ENCODE assay signal across 14 cellular contexts in genomic region chr15:90959894-90960293, GRCh38. TPM values are rescaled to one million over a fixed set of nuclear protein-coding genes. Genes with fewer than 3 reads are reported as not detected.
A peak's percentile ranks its signal among the peaks of the same experiment; 100 is the strongest.
DNase-seq lines count a peak whose midpoint lies in the region; ATAC-seq and TF ChIP-seq lines count a peak whose summit lies in the region.
"Had no signal": no experiment of that assay in that cellular context is flagged by ENCODE, and none has a peak within 500 bp of the region (broad histone marks: within the 10 kb centered on the region; RNA-seq: fewer than 3 reads in every experiment).

No MANE protein-coding gene starts in this region.

- no peaks in the 10 kb centered on the region for H3K9me3 Mint-ChIP-seq in CD8-positive, alpha-beta memory T cell
- no peaks in the 10 kb centered on the region for H3K9me3 Mint-ChIP-seq in naive thymus-derived CD8-positive, alpha-beta T cell
- H3K9me3 Mint-ChIP-seq: WTC11 had no signal

- no peaks in the 10 kb centered on the region for H3K27me3 Mint-ChIP-seq in CD8-positive, alpha-beta memory T cell
- no peaks in the 10 kb centered on the region for H3K27me3 Mint-ChIP-seq in naive thymus-derived CD8-positive, alpha-beta T cell
- H3K27me3 Mint-ChIP-seq: B cell had no signal

- POLR2A ChIA-PET in CD8-positive, alpha-beta memory T cell (lab: Charles Lee), result no interaction called here
- POLR2A ChIA-PET in naive thymus-derived CD8-positive, alpha-beta T cell (lab: Charles Lee), result no interaction called here

- 0 out of 2 replicates have a peak overlapping the region, but pooled peaks have one; percentile 42 for H3K9ac ChIP-seq in BLaER1

- ATAC-seq in naive thymus-derived CD8-positive, alpha-beta T cell, result no peak
- ATAC-seq: WTC11 had no signal

- CTCF ChIA-PET in CD8-positive, alpha-beta memory T cell (lab: Charles Lee), result interaction anchor here (1.1 to 1.2 kb wide), 2 partner anchors 63 to 73 kb away, joined by 3 read pairs; partner anchors contain the start of gene VPS33B

- H3K9me3 ChIP-seq in BLaER1, result no peaks in the 10 kb centered on the region
- no peaks in the 10 kb centered on the region for H3K9me3 ChIP-seq in CD8-positive, alpha-beta memory T cell (ENCODE audit: low read length)

- DNase-seq in globus pallidus (ENCODE audit: low spot score) (peak; percentile 76), posterior vena cava (ENCODE audit: low spot score) (peak; percentile 81), NCI-H1048 (lab: John Stamatoyannopoulos, UW) (no peak), NCI-H2081 (lab: John Stamatoyannopoulos, UW) (no peak)
- no peak for DNase-seq in CD8-positive, alpha-beta memory T cell
- no peak for DNase-seq in naive thymus-derived CD8-positive, alpha-beta T cell
- DNase-seq: GOT3; NCI-H2227 treated with DMSO at 0.1 percent for 48 hours; SIG-M5; stimulated activated CD4-positive, alpha-beta T cell treated with anti-CD3 and anti-CD28 coated beads, Interleukin-12 subunit alpha, Interleukin-12 subunit beta, amount 100 ng/mL, for 4 hours had no signal

- H3K27me3 ChIP-seq in BLaER1, result no peaks in the 10 kb centered on the region
- H3K27me3 ChIP-seq in CD8-positive, alpha-beta memory T cell (ENCODE audit: insufficient read depth, low read length, poor library complexity, severe bottlenecking), result no peaks in the 10 kb centered on the region

- TF ChIP-seq CTCF in VCaP (conservative IDR thresholded peaks at IDR 0.05), result no peak

- H4K20me1 ChIP-seq in BLaER1, result peaks cover 52% of the 10 kb centered on the region

- no peak overlapping the region for H3K27ac ChIP-seq in BLaER1
- H3K27ac ChIP-seq in VCaP, result peak overlapping the region; percentile 56
- H3K27ac ChIP-seq in CD8-positive, alpha-beta memory T cell (ENCODE audit: low read depth, low read length), result no peak overlapping the region

- peak overlapping the region in 2 of 8 donors; percentile 36 to 75 for H3K27ac Mint-ChIP-seq in CD8-positive, alpha-beta memory T cell
- H3K27ac Mint-ChIP-seq in naive thymus-derived CD8-positive, alpha-beta T cell, result peak overlapping the region in 2 of 10 donors; percentile 29 to 50
- H3K27ac Mint-ChIP-seq: B cell, WTC11 had no signal

- peaks cover 68% of the 10 kb centered on the region for H3K36me3 ChIP-seq in BLaER1
- H3K36me3 ChIP-seq in CD8-positive, alpha-beta memory T cell (ENCODE audit: insufficient read depth, low read length), result no peaks in the 10 kb centered on the region

- H3K4me1 Mint-ChIP-seq in CD8-positive, alpha-beta memory T cell, result peaks cover 0 to 20% (median 14%) of the 10 kb centered on the region in 3 donors
- H3K4me1 Mint-ChIP-seq in naive thymus-derived CD8-positive, alpha-beta T cell, result peaks cover 0 to 15% (median 8%) of the 10 kb centered on the region in 4 donors

- intact Hi-C loops in posterior vena cava (cut with DNase I), result loop anchor here in 1 of 2 donors (5.0 kb wide), 2 partner anchors 77 to 312 kb away; no protein-coding TSS in a partner anchor

- H3K4me3 ChIP-seq in BLaER1, result no peak overlapping the region
- no peak overlapping the region for H3K4me3 ChIP-seq in CD8-positive, alpha-beta memory T cell (ENCODE audit: low read length)

- peaks cover 0 to 44% (median 7%) of the 10 kb centered on the region in 3 donors for H3K36me3 Mint-ChIP-seq in CD8-positive, alpha-beta memory T cell
- peaks cover 0 to 31% (median 5%) of the 10 kb centered on the region in 3 donors for H3K36me3 Mint-ChIP-seq in naive thymus-derived CD8-positive, alpha-beta T cell

- peaks cover 48% of the 10 kb centered on the region for H3K4me1 ChIP-seq in BLaER1
- H3K4me1 ChIP-seq in CD8-positive, alpha-beta memory T cell (ENCODE audit: insufficient read depth, low read length), result peaks cover 14% of the 10 kb centered on the region

- H3K4me3 Mint-ChIP-seq in CD8-positive, alpha-beta memory T cell, result peak overlapping the region in 1 of 7 donors; percentile 50
- H3K4me3 Mint-ChIP-seq in naive thymus-derived CD8-positive, alpha-beta T cell, result no peak overlapping the region
- H3K4me3 Mint-ChIP-seq: B cell, WTC11 had no signal

- peak overlapping the region; percentile 62 for H3K4me2 ChIP-seq in BLaER1

RNA-seq across cellular contexts. Expression of gene RCCD1, which starts 5.2 kb away (rescaled TPM):
- 1 to 10 TPM; 5.1 to 7.4 TPM for total RNA-seq in posterior vena cava
- total RNA-seq in CD8-positive, alpha-beta memory T cell, result 10 to 100 TPM; 20.9 to 21.7 TPM
- polyA plus RNA-seq in CD8-positive, alpha-beta memory T cell, result 2.6 TPM
- total RNA-seq in naive thymus-derived CD8-positive, alpha-beta T cell, result 10 to 100 TPM; 15.7 to 15.8 TPM
- 1 to 10 TPM; 2.2 to 4.7 (median 3.1) TPM for polyA plus RNA-seq in naive thymus-derived CD8-positive, alpha-beta T cell

RNA-seq across cellular contexts. Expression of gene UNC45A, which starts 24.8 kb away (rescaled TPM):
- 10 to 100 TPM; 63.6 to 75.8 TPM for total RNA-seq in posterior vena cava
- total RNA-seq in CD8-positive, alpha-beta memory T cell, result 10 to 100 TPM; 74.6 to 78.2 TPM
- 68.6 TPM for polyA plus RNA-seq in CD8-positive, alpha-beta memory T cell
- 10 to 100 TPM; 53.7 to 57.9 TPM for total RNA-seq in naive thymus-derived CD8-positive, alpha-beta T cell
- 10 to 100 TPM; 53.4 to 73.7 (median 70.3) TPM for polyA plus RNA-seq in naive thymus-derived CD8-positive, alpha-beta T cell

RNA-seq across cellular contexts. Expression of gene HDDC3, which starts 27.5 kb away (rescaled TPM):
- total RNA-seq in posterior vena cava, result 1 to 10 TPM; 5.9 to 8.6 TPM
- 10 to 100 TPM; 39.5 to 43.5 TPM for total RNA-seq in CD8-positive, alpha-beta memory T cell
- polyA plus RNA-seq in CD8-positive, alpha-beta memory T cell, result 34.7 TPM
- total RNA-seq in naive thymus-derived CD8-positive, alpha-beta T cell, result 10 to 100 TPM; 30.1 to 31.8 TPM
- polyA plus RNA-seq in naive thymus-derived CD8-positive, alpha-beta T cell, result 10 to 100 TPM; 34.1 to 47.6 (median 45.5) TPM

RNA-seq across cellular contexts. Expression of gene PRC1, which starts 34.4 kb away (rescaled TPM):
- total RNA-seq in posterior vena cava, result 1 to 10 TPM; 6.2 to 7.9 TPM
- total RNA-seq in CD8-positive, alpha-beta memory T cell, result 10 to 100 TPM; 79.7 to 79.9 TPM
- polyA plus RNA-seq in CD8-positive, alpha-beta memory T cell, result 3.4 TPM
- total RNA-seq in naive thymus-derived CD8-positive, alpha-beta T cell, result 1 to 10 TPM; 4.4 to 5.0 TPM
- polyA plus RNA-seq in naive thymus-derived CD8-positive, alpha-beta T cell, result 1 to 10 TPM in 2 of 3 donors, under 1 TPM in 1; 0.77 to 2.3 (median 1.2) TPM

RNA-seq across cellular contexts. Expression of gene MAN2A2, which starts 56.8 kb away (rescaled TPM):
- 10 to 100 TPM; 53.0 to 57.6 TPM for total RNA-seq in posterior vena cava
- total RNA-seq in CD8-positive, alpha-beta memory T cell, result 10 to 100 TPM; 90.7 to 92.7 TPM
- polyA plus RNA-seq in CD8-positive, alpha-beta memory T cell, result 10.8 TPM
- total RNA-seq in naive thymus-derived CD8-positive, alpha-beta T cell, result 100 to 1,000 TPM; 126 to 139 TPM
- 1 to 10 TPM; 3.1 to 8.6 (median 3.7) TPM for polyA plus RNA-seq in naive thymus-derived CD8-positive, alpha-beta T cell

Comparison
In these comparisons a context has a peak if more than half of its experiments do, and no peak if none do; other contexts are left out.
1. DNase-seq: peak in globus pallidus (single experiment) and posterior vena cava (single experiment); none in CD8-positive, alpha-beta memory T cell (0 of 5), NCI-H1048 (single experiment), naive thymus-derived CD8-positive, alpha-beta T cell (0 of 10) and NCI-H2081 (0 of 2).